ENCODE assay signal across 9 cellular contexts in the genomic region with DNA sequence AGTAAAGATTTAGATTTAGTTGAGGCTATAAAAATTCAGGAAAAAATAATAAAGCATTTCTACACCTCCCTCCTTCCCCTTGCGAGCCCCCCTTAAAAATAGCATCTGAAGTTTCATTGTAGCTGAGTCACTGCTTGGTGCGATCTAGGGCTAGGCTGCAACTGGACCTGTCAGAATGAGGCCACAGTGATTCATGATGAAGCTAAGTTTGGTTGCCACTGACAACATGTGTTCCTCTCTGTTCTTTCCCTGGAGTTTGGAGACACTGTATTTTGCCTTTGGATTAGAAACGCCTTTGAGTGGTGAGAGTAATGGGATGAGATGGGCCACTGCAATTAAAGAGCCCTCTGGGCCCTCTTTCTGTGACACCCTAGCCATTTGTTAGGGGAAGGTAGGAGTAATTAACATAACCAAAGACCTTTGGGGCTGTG.
DNase-seq lines count a peak whose midpoint lies in the region; ATAC-seq, FAIRE-seq and TF ChIP-seq lines count a peak whose summit lies in the region.
"Had no signal": no experiment of that assay in that cellular context is flagged by ENCODE, and none has a peak within 500 bp of the region (broad histone marks: within the 10 kb centered on the region; RNA-seq: fewer than 3 reads in every experiment).

No MANE protein-coding gene starts in this region.

- H3K9me3 Mint-ChIP-seq in activated T-cell treated with anti-CD3 and anti-CD28 coated beads, Interleukin-2, amount 50 U/mL, for 24 hours, result no peaks in the 10 kb centered on the region
- H3K9me3 Mint-ChIP-seq: IgD-negative memory B cell had no signal

- H3K4me1 ChIP-seq in SJSA1 (replicated peaks) (peaks cover 10% of the 10 kb centered on the region), heart right ventricle (peaks cover 0 to 45% (median 2%) of the 10 kb centered on the region in 9 donors), skeletal muscle tissue (ENCODE audit: control insufficient read depth in 3 of 3, insufficient read depth in 3 of 3, low read length in 3 of 3) (peaks cover 10 to 30% (median 18%) of the 10 kb centered on the region in 3 donors)

- peaks cover 9% of the 10 kb centered on the region for H3K36me3 Mint-ChIP-seq in activated T-cell treated with anti-CD3 and anti-CD28 coated beads, Interleukin-2, amount 50 U/mL, for 24 hours (ENCODE audit: low read depth)

- ATAC-seq in heart right ventricle (peak in 7 of 8 donors; percentile 50 to 87 (median 72)), GM19452 (IDR thresholded peaks at IDR 0.05; ENCODE audit: unreplicated experiment) (no peak)

- TF ChIP-seq CTCF in heart right ventricle (IDR thresholded peaks at IDR 0.05), result no peak

- H3K27ac ChIP-seq in SJSA1, result no peak overlapping the region
- peak overlapping the region in 1 of 10 donors; percentile 80 for H3K27ac ChIP-seq in heart right ventricle
- peak overlapping the region; percentile 71 for H3K27ac ChIP-seq in skeletal muscle tissue (ENCODE audit: low read depth, low read length)

- peak; percentile 63 for DNase-seq in H54 (ENCODE audit: insufficient read length, low spot score)
- peak; percentile 32 to 57 for DNase-seq in SJSA1 (ENCODE audit: low read depth in 1 of 2, low spot score in 2 of 2)
- DNase-seq in heart right ventricle, result no peak
- no peak for DNase-seq in NCI-H1694 treated with DMSO at 0.1 percent for 48 hours (lab: John Stamatoyannopoulos, UW)
- no peak for DNase-seq in NCI-H774 (lab: John Stamatoyannopoulos, UW)
- no peak for DNase-seq in activated T-cell treated with anti-CD3 and anti-CD28 coated beads, Interleukin-2, amount 50 U/mL, for 24 hours

- H3K27ac Mint-ChIP-seq in activated T-cell treated with anti-CD3 and anti-CD28 coated beads, Interleukin-2, amount 50 U/mL, for 24 hours, result no peak overlapping the region

- H3K27me3 ChIP-seq in SJSA1 (replicated peaks), result no peaks in the 10 kb centered on the region
- H3K27me3 ChIP-seq in heart right ventricle, result no peaks in the 10 kb centered on the region
- no peaks in the 10 kb centered on the region for H3K27me3 ChIP-seq in skeletal muscle tissue (ENCODE audit: control insufficient read depth in 3 of 3, insufficient read depth in 3 of 3, low read length in 3 of 3)

- TF ChIP-seq POLR2A in H54 (IDR thresholded peaks at IDR 0.05; ENCODE audit: low read depth, low read length), result no peak

- H3K4me1 Mint-ChIP-seq in activated T-cell treated with anti-CD3 and anti-CD28 coated beads, Interleukin-2, amount 50 U/mL, for 24 hours (ENCODE audit: low read depth), result peaks cover 43% of the 10 kb centered on the region

- no peak overlapping the region for H3K9ac ChIP-seq in skeletal muscle tissue (ENCODE audit: low read depth in 1 of 3, low read length in 3 of 3)

- no peaks in the 10 kb centered on the region for H3K9me3 ChIP-seq in SJSA1 (replicated peaks)
- H3K9me3 ChIP-seq in heart right ventricle, result no peaks in the 10 kb centered on the region
- H3K9me3 ChIP-seq in skeletal muscle tissue (ENCODE audit: control insufficient read depth in 3 of 3, low read length in 3 of 3), result no peaks in the 10 kb centered on the region

- H3K36me3 ChIP-seq in SJSA1, result no peaks in the 10 kb centered on the region
- no peaks in the 10 kb centered on the region for H3K36me3 ChIP-seq in heart right ventricle
- H3K36me3 ChIP-seq in skeletal muscle tissue (ENCODE audit: control insufficient read depth in 3 of 3, insufficient read depth in 3 of 3, low read length in 3 of 3), result no peaks in the 10 kb centered on the region

- peak; percentile 99 for FAIRE-seq in H54 (lab: Jason Lieb, UNC)

- 78 to 94% methylated on average over 3 of the region's 3 CpGs for WGBS in heart right ventricle, 2 donors

- H3K4me3 ChIP-seq in SJSA1, result no peak overlapping the region
- H3K4me3 ChIP-seq in heart right ventricle, result no peak overlapping the region
- H3K4me3 ChIP-seq in skeletal muscle tissue (ENCODE audit: low read length in 3 of 3), result peak overlapping the region; percentile 36 to 56 (median 40)

- intact Hi-C loops in heart right ventricle (cut with DNase I), result no loop called here

- no peaks in the 10 kb centered on the region for H3K27me3 Mint-ChIP-seq in activated T-cell treated with anti-CD3 and anti-CD28 coated beads, Interleukin-2, amount 50 U/mL, for 24 hours
- H3K27me3 Mint-ChIP-seq: IgD-negative memory B cell had no signal

- no peak overlapping the region for H3K4me3 Mint-ChIP-seq in activated T-cell treated with anti-CD3 and anti-CD28 coated beads, Interleukin-2, amount 50 U/mL, for 24 hours
- H3K4me3 Mint-ChIP-seq: IgD-negative memory B cell had no signal

Comparison
In these comparisons a context has a peak if more than half of its experiments do, and no peak if none do; other contexts are left out.
1. DNase-seq: peak in H54 (single experiment) and SJSA1 (2 of 2); none in heart right ventricle (0 of 2), NCI-H1694 treated with DMSO at 0.1 percent for 48 hours (single experiment), NCI-H774 (single experiment) and activated T-cell treated with anti-CD3 and anti-CD28 coated beads, Interleukin-2, amount 50 U/mL, for 24 hours (single experiment).
2. H3K4me3 ChIP-seq: peak in skeletal muscle tissue (3 of 3); none in SJSA1 (single experiment) and heart right ventricle (0 of 10).